Comparison of ENCODE assay signal across 16 cellular contexts in the genomic region with DNA sequence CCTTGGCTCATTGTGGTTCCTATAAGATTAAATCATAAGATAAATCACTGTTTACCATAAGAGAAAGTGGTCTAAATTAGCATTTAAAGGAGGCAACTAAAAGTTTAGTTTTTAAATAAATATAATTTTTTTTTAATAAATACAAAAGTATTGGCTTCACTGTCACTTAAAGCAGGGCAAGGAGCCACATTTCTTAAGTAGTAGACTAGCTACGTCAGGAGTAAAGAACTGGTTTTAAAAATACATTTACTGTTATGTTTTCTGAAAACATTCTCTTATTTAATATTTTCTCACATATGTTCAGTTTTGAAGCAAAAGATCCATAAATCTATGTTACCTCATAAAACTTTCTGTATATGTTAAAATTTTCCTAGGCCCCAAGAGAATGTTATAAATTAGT. TPM values are rescaled to one million over a fixed set of nuclear protein-coding genes. Genes with fewer than 3 reads are reported as not detected.
DNase-seq lines count a peak whose midpoint lies in the region; ATAC-seq and TF ChIP-seq lines count a peak whose summit lies in the region.
"Had no signal": no experiment of that assay in that cellular context is flagged by ENCODE, and none has a peak within 500 bp of the region (broad histone marks: within the 10 kb centered on the region; RNA-seq: fewer than 3 reads in every experiment).

No MANE protein-coding gene starts in this region.

- H3K4me2 ChIP-seq in hepatocyte: peak overlapping the region; percentile 46
- H3K4me2 ChIP-seq in SK-N-SH: no peak overlapping the region

- H2AFZ ChIP-seq in hepatocyte: no peak overlapping the region
- H2AFZ ChIP-seq in SK-N-SH (ENCODE audit: low read depth): no peak overlapping the region

- peaks cover 3% of the 10 kb centered on the region for H3F3A ChIP-seq in SK-N-SH (replicated peaks; ENCODE audit: insufficient read depth)

- no peaks in the 10 kb centered on the region for H3K27me3 ChIP-seq in left ventricle myocardium inferior (ENCODE audit: low read depth)
- no peaks in the 10 kb centered on the region for H3K27me3 ChIP-seq in hepatocyte
- no peaks in the 10 kb centered on the region for H3K27me3 ChIP-seq in gastrocnemius medialis
- no peaks in the 10 kb centered on the region for H3K27me3 ChIP-seq in SK-N-SH (ENCODE audit: insufficient read depth)

- peak overlapping the region; percentile 64 for H3K27ac ChIP-seq in left ventricle myocardium inferior (replicated peaks)
- H3K27ac ChIP-seq in hepatocyte: peak overlapping the region; percentile 58
- peak overlapping the region; percentile 76 to 84 (median 82) for H3K27ac ChIP-seq in gastrocnemius medialis
- H3K27ac ChIP-seq in SK-N-SH (ENCODE audit: low read depth in 2 of 2, low read length in 1 of 2): no peak overlapping the region

- peaks cover 45% of the 10 kb centered on the region for H3K4me1 ChIP-seq in left ventricle myocardium inferior
- H3K4me1 ChIP-seq in hepatocyte (ENCODE audit: insufficient read depth): peaks cover 23% of the 10 kb centered on the region
- peaks cover 36 to 54% of the 10 kb centered on the region in 2 donors for H3K4me1 ChIP-seq in gastrocnemius medialis
- H3K4me1 ChIP-seq in SK-N-SH (ENCODE audit: control insufficient read depth in 1 of 2, insufficient read depth in 2 of 2, low read depth in 1 of 2, low read length in 1 of 2): peaks cover 19 to 27% of the 10 kb centered on the region in 2 experiments; a peak in 3 of 4 replicates
- H3K4me1 ChIP-seq: Caco-2 had no signal

- POLR2A ChIA-PET in SK-N-SH (lab: Yijun Ruan, JAX): no interaction called here

- WGBS in hepatocyte (ENCODE audit: low lambda C conversion rate, missing lambda C conversion rate): 57% methylated on average over 1 of the region's 1 CpG
- 89% methylated on average over 1 of the region's 1 CpG for WGBS in SK-N-SH (ENCODE audit: low lambda C conversion rate)

- TF ChIP-seq EP300 in SK-N-SH (IDR thresholded peaks at IDR 0.05; ENCODE audit: borderline replicate concordance in 1 of 2, low read depth in 1 of 2, low read length in 1 of 2): no peak

- H3K9me3 ChIP-seq in left ventricle myocardium inferior (replicated peaks): no peaks in the 10 kb centered on the region
- no peaks in the 10 kb centered on the region for H3K9me3 ChIP-seq in hepatocyte (ENCODE audit: low read depth)
- H3K9me3 ChIP-seq in gastrocnemius medialis: no peaks in the 10 kb centered on the region
- H3K9me3 ChIP-seq in SK-N-SH: no peaks in the 10 kb centered on the region
- H3K9me3 ChIP-seq: Caco-2 had no signal

- in situ Hi-C loops in gastrocnemius medialis (cut with MboI; ENCODE audit: low sequenced_read_pairs in 4 of 4): no loop called here

- H4K20me1 ChIP-seq in hepatocyte (ENCODE audit: insufficient read depth, poor library complexity, severe bottlenecking) (no peaks in the 10 kb centered on the region), SK-N-SH (ENCODE audit: insufficient read depth) (no peaks in the 10 kb centered on the region)

- CTCF ChIA-PET in SK-N-SH (lab: Yijun Ruan, JAX): interaction anchor here (3.3 kb wide), 1 partner anchor 134 kb away, joined by 13 read pairs; no protein-coding TSS in a partner anchor

- no peaks in the 10 kb centered on the region for H3K36me3 ChIP-seq in left ventricle myocardium inferior
- no peaks in the 10 kb centered on the region for H3K36me3 ChIP-seq in hepatocyte (replicated peaks; ENCODE audit: insufficient read depth, low read depth)
- no peaks in the 10 kb centered on the region for H3K36me3 ChIP-seq in gastrocnemius medialis
- peaks cover 5 to 6% of the 10 kb centered on the region in 2 experiments for H3K36me3 ChIP-seq in SK-N-SH (replicated peaks in 1 of 2; ENCODE audit: control insufficient read depth in 1 of 2, insufficient read depth in 2 of 2, low read length in 1 of 2)

- no peak for TF ChIP-seq POLR2A in gastrocnemius medialis (IDR thresholded peaks at IDR 0.05)

- peak overlapping the region; percentile 56 for H3K4me3 ChIP-seq in left ventricle myocardium inferior
- H3K4me3 ChIP-seq in hepatocyte: peak overlapping the region; percentile 7
- H3K4me3 ChIP-seq in gastrocnemius medialis: peak overlapping the region; percentile 54 to 63 (median 58)
- no peak overlapping the region for H3K4me3 ChIP-seq in SK-N-SH (ENCODE audit: low read depth in 2 of 2, low read length in 1 of 2)

- TF ChIP-seq CTCF in left ventricle myocardium inferior (IDR thresholded peaks at IDR 0.05; ENCODE audit: borderline replicate concordance) (no peak), hepatocyte (IDR thresholded peaks at IDR 0.05; ENCODE audit: poor library complexity) (no peak), gastrocnemius medialis (IDR thresholded peaks at IDR 0.05 in 4 of 5, conservative IDR thresholded peaks at IDR 0.05 in 1 of 5) (no peak), SK-N-SH (IDR thresholded peaks at IDR 0.05) (no peak)

- peaks cover 16% of the 10 kb centered on the region for H3K79me2 ChIP-seq in hepatocyte
- H3K79me2 ChIP-seq in SK-N-SH (ENCODE audit: insufficient read depth): no peaks in the 10 kb centered on the region

- H3K9me2 ChIP-seq in hepatocyte (replicated peaks; ENCODE audit: insufficient read depth): no peaks in the 10 kb centered on the region
- H3K9me2 ChIP-seq in SK-N-SH: no peaks in the 10 kb centered on the region

- DNase-seq in left ventricle myocardium inferior: no peak
- DNase-seq in Right ventricle myocardium inferior (ENCODE audit: missing footprints): no peak
- DNase-seq in hepatocyte (ENCODE audit: low spot score): no peak
- DNase-seq in gastrocnemius medialis: no peak
- no peak for DNase-seq in islet precursor cell
- DNase-seq in SK-N-SH: no peak
- DNase-seq in NCI-H1436 treated with DMSO at 0.1 percent for 48 hours (lab: John Stamatoyannopoulos, UW): no peak
- no peak for DNase-seq in stimulated activated CD4-positive, alpha-beta T cell treated with anti-CD3 and anti-CD28 coated beads, Interleukin-12 subunit alpha, Interleukin-12 subunit beta, amount 100 ng/mL, for 4 hours
- DNase-seq: ACHN; activated CD8-positive, alpha-beta T cell treated with anti-CD3 and anti-CD28 coated beads for 36 hours; activated gamma-delta T cell; Caco-2; H9; stimulated activated CD4-positive, alpha-beta T cell treated with anti-CD3 and anti-CD28 coated beads, Interleukin-4, amount 100 ng/mL, for 4 hours; stimulated activated naive B cell treated with anti-CD40 and anti-IgM and Interleukin-4, amounts not matched to agents 10 μg/mL and 1 μg/mL and 100 μg/mL, for 72 hours had no signal

- intact Hi-C loops in left ventricle myocardium inferior (cut with micrococcal nuclease) (no loop called here), Right ventricle myocardium inferior (cut with DNase I) (loop anchor here (2.0 kb wide), 1 partner anchor 64 kb away; no protein-coding TSS in a partner anchor), gastrocnemius medialis (cut with DNase I; ENCODE audit: low total_unique reads) (loop anchor here (5.0 to 10.0 kb wide), 3 partner anchors 141 to 331 kb away; a partner anchor contains a TSS)

- no peak for TF ChIP-seq RAD21 in SK-N-SH (IDR thresholded peaks at IDR 0.05; ENCODE audit: low read length)

- H3K9ac ChIP-seq in SK-N-SH: no peak overlapping the region

- ATAC-seq in Right ventricle myocardium inferior (no peak), gastrocnemius medialis (no peak)
- ATAC-seq: activated CD8-positive, alpha-beta T cell treated with anti-CD3 and anti-CD28 coated beads for 36 hours; stimulated activated naive B cell treated with anti-CD40 and anti-IgM and Interleukin-4, amounts not matched to agents 10 μg/mL and 1 μg/mL and 100 μg/mL, for 72 hours had no signal

TF ChIP-seq in SK-N-SH, 30 proteins besides CTCF, POLR2A, EP300 and RAD21 (continues in another document):
- TF ChIP-seq TAF1 (IDR thresholded peaks at IDR 0.05; ENCODE audit: borderline replicate concordance, low read depth, low read length): no peak
- no peak for TF ChIP-seq FOSL2 (IDR thresholded peaks at IDR 0.05; ENCODE audit: borderline replicate concordance, low read depth)
- no peak for TF ChIP-seq JUND (IDR thresholded peaks at IDR 0.05)
- TF ChIP-seq, protein P1, sequence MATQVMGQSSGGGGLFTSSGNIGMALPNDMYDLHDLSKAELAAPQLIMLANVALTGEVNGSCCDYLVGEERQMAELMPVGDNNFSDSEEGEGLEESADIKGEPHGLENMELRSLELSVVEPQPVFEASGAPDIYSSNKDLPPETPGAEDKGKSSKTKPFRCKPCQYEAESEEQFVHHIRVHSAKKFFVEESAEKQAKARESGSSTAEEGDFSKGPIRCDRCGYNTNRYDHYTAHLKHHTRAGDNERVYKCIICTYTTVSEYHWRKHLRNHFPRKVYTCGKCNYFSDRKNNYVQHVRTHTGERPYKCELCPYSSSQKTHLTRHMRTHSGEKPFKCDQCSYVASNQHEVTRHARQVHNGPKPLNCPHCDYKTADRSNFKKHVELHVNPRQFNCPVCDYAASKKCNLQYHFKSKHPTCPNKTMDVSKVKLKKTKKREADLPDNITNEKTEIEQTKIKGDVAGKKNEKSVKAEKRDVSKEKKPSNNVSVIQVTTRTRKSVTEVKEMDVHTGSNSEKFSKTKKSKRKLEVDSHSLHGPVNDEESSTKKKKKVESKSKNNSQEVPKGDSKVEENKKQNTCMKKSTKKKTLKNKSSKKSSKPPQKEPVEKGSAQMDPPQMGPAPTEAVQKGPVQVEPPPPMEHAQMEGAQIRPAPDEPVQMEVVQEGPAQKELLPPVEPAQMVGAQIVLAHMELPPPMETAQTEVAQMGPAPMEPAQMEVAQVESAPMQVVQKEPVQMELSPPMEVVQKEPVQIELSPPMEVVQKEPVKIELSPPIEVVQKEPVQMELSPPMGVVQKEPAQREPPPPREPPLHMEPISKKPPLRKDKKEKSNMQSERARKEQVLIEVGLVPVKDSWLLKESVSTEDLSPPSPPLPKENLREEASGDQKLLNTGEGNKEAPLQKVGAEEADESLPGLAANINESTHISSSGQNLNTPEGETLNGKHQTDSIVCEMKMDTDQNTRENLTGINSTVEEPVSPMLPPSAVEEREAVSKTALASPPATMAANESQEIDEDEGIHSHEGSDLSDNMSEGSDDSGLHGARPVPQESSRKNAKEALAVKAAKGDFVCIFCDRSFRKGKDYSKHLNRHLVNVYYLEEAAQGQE (IDR thresholded peaks at IDR 0.05; ENCODE audit: low read depth, low read length): no peak
- TF ChIP-seq, protein P2, sequence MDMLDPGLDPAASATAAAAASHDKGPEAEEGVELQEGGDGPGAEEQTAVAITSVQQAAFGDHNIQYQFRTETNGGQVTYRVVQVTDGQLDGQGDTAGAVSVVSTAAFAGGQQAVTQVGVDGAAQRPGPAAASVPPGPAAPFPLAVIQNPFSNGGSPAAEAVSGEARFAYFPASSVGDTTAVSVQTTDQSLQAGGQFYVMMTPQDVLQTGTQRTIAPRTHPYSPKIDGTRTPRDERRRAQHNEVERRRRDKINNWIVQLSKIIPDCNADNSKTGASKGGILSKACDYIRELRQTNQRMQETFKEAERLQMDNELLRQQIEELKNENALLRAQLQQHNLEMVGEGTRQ (IDR thresholded peaks at IDR 0.05; ENCODE audit: borderline replicate concordance, low read depth, low read length): no peak

RNA-seq across cellular contexts. Expression of a gene that starts 2.2 kb away (rescaled TPM):
- total RNA-seq in left ventricle myocardium inferior (11.5 TPM), Right ventricle myocardium inferior (11.5 TPM), hepatocyte (63.6 and 68.8 TPM in 2 replicates), gastrocnemius medialis (10 to 100 TPM; 15.7 to 75.2 (median 42.8) TPM)
- polyA plus RNA-seq in hepatocyte (28.5 and 34.3 TPM in 2 replicates), SK-N-SH (2012; rRNA removed) (not detected in 2 replicates)
- 0.01 and 0.04 TPM in 2 replicates for polyA plus RNA-seq in SK-N-SH (2012; cell fraction: cytosol; rRNA removed)
- polyA plus RNA-seq in SK-N-SH (2012; cell fraction: nucleus; rRNA removed): not detected in 2 replicates
- total RNA-seq: activated CD8-positive, alpha-beta T cell treated with anti-CD3 and anti-CD28 coated beads for 36 hours; bronchial epithelial cell; Caco-2; H9 had no signal

Comparison
In these comparisons a context has a peak if more than half of its experiments do, and no peak if none do; other contexts are left out.
1. H3K27ac ChIP-seq: peak in left ventricle myocardium inferior (single experiment), hepatocyte (single experiment) and gastrocnemius medialis (4 of 4); none in SK-N-SH (0 of 2).
2. H3K4me3 ChIP-seq: peak in left ventricle myocardium inferior (single experiment), hepatocyte (single experiment) and gastrocnemius medialis (4 of 4); none in SK-N-SH (0 of 2).